In genomic region chr9:86749530-86750275, GRCh38 we compare ENCODE assay signal across 1 cellular context.
TF ChIP-seq lines count a peak whose summit lies in the region.

No MANE protein-coding gene starts in this region.

TF ChIP-seq in HEK293, 187 proteins besides CTCF, POLR2A, EP300 and RAD21 (continued from another document):
- no peak for TF ChIP-seq ZNF555 (tag by site-specific recombination; conservative IDR thresholded peaks at IDR 0.05)
- no peak for TF ChIP-seq ZNF513 (tag by site-specific recombination; IDR thresholded peaks at IDR 0.05)
- TF ChIP-seq ZSCAN4 (tag by site-specific recombination; IDR thresholded peaks at IDR 0.05), result no peak
- TF ChIP-seq PBX3 (CRISPR knock-in tag; IDR thresholded peaks at IDR 0.05), result no peak
- TF ChIP-seq ZNF324 (tag by site-specific recombination; IDR thresholded peaks at IDR 0.05), result 0 out of 2 replicates have a peak, but pooled peaks have one; percentile 15
- no peak for TF ChIP-seq ZBTB17 (tag by site-specific recombination; IDR thresholded peaks at IDR 0.05)
- no peak for TF ChIP-seq ZNF335 (tag by site-specific recombination; conservative IDR thresholded peaks at IDR 0.05)
- no peak for TF ChIP-seq ZIC2 (tag by site-specific recombination; IDR thresholded peaks at IDR 0.05)
- TF ChIP-seq ZNF488 (tag by site-specific recombination; IDR thresholded peaks at IDR 0.05), result no peak
- no peak; the same call in 1 of the 2 replicates for TF ChIP-seq MZF1 (tag by site-specific recombination; IDR thresholded peaks at IDR 0.05; ENCODE audit: borderline replicate concordance)
- peak; percentile 51; the same call in 1 of the 2 replicates for TF ChIP-seq SP7 (tag by site-specific recombination; IDR thresholded peaks at IDR 0.05)
- no peak for TF ChIP-seq GLIS1 (tag by site-specific recombination; IDR thresholded peaks at IDR 0.05)
- TF ChIP-seq ZBTB21 (tag by site-specific recombination; IDR thresholded peaks at IDR 0.05), result peak; percentile 56; the same call in 1 of the 2 replicates
- TF ChIP-seq KLF8 (tag by site-specific recombination; IDR thresholded peaks at IDR 0.05), result peak; percentile 31; the same call in 1 of the 2 replicates
- TF ChIP-seq ZNF664 (tag by site-specific recombination; IDR thresholded peaks at IDR 0.05), result no peak
- TF ChIP-seq ZNF423 (tag by site-specific recombination; IDR thresholded peaks at IDR 0.05), result no peak
- no peak for TF ChIP-seq ZNF362 (tag by site-specific recombination; IDR thresholded peaks at IDR 0.05)
- 0 out of 2 replicates have a peak, but pooled peaks have one; percentile 16 for TF ChIP-seq PRDM10 (tag by site-specific recombination; IDR thresholded peaks at IDR 0.05)
- no peak for TF ChIP-seq ZNF416 (tag by site-specific recombination; IDR thresholded peaks at IDR 0.05)
- TF ChIP-seq ZBTB8A (tag by site-specific recombination; IDR thresholded peaks at IDR 0.05), result no peak
- no peak for TF ChIP-seq ZNF707 (tag by site-specific recombination; IDR thresholded peaks at IDR 0.05)
- TF ChIP-seq GFI1B (tag by site-specific recombination; IDR thresholded peaks at IDR 0.05), result no peak
